ENCODE assay signal across 1 cellular context in the genomic region with DNA sequence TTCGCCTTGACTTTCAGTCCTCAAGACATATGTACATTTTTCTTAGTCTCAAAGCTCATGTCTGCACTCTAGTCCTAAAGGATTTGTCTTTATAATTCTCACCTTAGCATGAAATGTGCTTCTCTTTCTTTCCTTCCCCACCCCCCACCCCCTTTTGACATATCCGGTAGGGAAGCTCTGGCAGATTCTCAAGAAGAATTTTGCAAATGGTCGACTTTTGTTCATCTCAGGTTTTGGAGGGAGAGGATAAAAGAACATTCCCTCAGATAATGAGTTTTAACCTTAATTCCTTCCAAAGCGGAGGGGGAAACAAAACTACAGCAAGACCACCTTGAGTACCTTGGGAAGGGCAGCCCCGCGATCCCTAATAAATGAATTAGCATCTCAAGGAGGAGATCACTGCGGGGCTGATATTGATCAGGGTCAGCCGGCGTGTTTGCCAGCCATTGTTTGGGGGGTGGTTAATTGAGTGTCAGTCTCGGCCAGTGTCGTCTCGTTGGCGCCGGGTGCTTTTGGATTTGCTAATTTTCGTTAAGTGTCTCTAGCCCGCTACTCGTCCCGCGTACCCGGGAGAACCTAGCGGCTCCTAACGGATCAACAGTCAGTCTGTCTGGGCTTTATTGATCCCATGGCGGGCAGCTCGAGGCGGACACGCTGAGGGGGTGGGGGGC.
TF ChIP-seq lines count a peak whose summit lies in the region.

No MANE protein-coding gene starts in this region.

TF ChIP-seq in HEK293, 187 proteins besides CTCF, POLR2A, EP300 and RAD21 (continued from another document):
- TF ChIP-seq, protein P1, sequence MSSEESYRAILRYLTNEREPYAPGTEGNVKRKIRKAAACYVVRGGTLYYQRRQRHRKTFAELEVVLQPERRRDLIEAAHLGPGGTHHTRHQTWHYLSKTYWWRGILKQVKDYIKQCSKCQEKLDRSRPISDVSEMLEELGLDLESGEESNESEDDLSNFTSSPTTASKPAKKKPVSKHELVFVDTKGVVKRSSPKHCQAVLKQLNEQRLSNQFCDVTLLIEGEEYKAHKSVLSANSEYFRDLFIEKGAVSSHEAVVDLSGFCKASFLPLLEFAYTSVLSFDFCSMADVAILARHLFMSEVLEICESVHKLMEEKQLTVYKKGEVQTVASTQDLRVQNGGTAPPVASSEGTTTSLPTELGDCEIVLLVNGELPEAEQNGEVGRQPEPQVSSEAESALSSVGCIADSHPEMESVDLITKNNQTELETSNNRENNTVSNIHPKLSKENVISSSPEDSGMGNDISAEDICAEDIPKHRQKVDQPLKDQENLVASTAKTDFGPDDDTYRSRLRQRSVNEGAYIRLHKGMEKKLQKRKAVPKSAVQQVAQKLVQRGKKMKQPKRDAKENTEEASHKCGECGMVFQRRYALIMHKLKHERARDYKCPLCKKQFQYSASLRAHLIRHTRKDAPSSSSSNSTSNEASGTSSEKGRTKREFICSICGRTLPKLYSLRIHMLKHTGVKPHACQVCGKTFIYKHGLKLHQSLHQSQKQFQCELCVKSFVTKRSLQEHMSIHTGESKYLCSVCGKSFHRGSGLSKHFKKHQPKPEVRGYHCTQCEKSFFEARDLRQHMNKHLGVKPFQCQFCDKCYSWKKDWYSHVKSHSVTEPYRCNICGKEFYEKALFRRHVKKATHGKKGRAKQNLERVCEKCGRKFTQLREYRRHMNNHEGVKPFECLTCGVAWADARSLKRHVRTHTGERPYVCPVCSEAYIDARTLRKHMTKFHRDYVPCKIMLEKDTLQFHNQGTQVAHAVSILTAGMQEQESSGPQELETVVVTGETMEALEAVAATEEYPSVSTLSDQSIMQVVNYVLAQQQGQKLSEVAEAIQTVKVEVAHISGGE (tag by site-specific recombination; conservative IDR thresholded peaks at IDR 0.05; ENCODE audit: low read depth) = no peak
- no peak for TF ChIP-seq ZSCAN30 (tag by site-specific recombination; IDR thresholded peaks at IDR 0.05)
- no peak for TF ChIP-seq GLI4 (tag by site-specific recombination; IDR thresholded peaks at IDR 0.05)
- no peak for TF ChIP-seq ZNF202 (tag by site-specific recombination; IDR thresholded peaks at IDR 0.05; ENCODE audit: borderline replicate concordance)
- TF ChIP-seq ZNF645 (tag by site-specific recombination; IDR thresholded peaks at IDR 0.05) = no peak
- TF ChIP-seq ZNF621 (tag by site-specific recombination; IDR thresholded peaks at IDR 0.05) = no peak
- TF ChIP-seq ZBTB8A (tag by site-specific recombination; IDR thresholded peaks at IDR 0.05) = 0 out of 2 replicates have a peak, but pooled peaks have one; percentile 3
- no peak; the same call in 1 of the 2 replicates for TF ChIP-seq ZNF629 (tag by site-specific recombination; IDR thresholded peaks at IDR 0.05)
- TF ChIP-seq, protein P2, sequence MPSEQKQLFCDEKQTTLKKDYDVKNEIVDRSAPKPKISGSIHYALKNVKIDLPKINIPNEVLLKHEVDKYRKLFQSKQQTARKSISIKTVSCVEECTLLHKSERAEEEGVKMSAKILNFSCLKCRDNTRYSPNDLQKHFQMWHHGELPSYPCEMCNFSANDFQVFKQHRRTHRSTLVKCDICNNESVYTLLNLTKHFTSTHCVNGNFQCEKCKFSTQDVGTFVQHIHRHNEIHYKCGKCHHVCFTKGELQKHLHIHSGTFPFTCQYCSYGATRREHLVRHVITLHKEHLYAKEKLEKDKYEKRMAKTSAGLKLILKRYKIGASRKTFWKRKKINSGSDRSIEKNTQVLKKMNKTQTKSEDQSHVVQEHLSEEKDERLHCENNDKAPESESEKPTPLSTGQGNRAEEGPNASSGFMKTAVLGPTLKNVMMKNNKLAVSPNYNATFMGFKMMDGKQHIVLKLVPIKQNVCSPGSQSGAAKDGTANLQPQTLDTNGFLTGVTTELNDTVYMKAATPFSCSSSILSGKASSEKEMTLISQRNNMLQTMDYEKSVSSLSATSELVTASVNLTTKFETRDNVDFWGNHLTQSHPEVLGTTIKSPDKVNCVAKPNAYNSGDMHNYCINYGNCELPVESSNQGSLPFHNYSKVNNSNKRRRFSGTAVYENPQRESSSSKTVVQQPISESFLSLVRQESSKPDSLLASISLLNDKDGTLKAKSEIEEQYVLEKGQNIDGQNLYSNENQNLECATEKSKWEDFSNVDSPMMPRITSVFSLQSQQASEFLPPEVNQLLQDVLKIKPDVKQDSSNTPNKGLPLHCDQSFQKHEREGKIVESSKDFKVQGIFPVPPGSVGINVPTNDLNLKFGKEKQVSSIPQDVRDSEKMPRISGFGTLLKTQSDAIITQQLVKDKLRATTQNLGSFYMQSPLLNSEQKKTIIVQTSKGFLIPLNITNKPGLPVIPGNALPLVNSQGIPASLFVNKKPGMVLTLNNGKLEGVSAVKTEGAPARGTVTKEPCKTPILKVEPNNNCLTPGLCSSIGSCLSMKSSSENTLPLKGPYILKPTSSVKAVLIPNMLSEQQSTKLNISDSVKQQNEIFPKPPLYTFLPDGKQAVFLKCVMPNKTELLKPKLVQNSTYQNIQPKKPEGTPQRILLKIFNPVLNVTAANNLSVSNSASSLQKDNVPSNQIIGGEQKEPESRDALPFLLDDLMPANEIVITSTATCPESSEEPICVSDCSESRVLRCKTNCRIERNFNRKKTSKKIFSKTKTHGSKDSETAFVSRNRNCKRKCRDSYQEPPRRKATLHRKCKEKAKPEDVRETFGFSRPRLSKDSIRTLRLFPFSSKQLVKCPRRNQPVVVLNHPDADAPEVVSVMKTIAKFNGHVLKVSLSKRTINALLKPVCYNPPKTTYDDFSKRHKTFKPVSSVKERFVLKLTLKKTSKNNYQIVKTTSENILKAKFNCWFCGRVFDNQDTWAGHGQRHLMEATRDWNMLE (tag by site-specific recombination; conservative IDR thresholded peaks at IDR 0.05; ENCODE audit: low read depth) = no peak
- no peak for TF ChIP-seq PRDM2 (tag by site-specific recombination; IDR thresholded peaks at IDR 0.05; ENCODE audit: borderline replicate concordance)
- no peak for TF ChIP-seq ZNF664 (tag by site-specific recombination; IDR thresholded peaks at IDR 0.05)
- no peak for TF ChIP-seq ZNF426 (tag by site-specific recombination; IDR thresholded peaks at IDR 0.05)
- TF ChIP-seq ZNF366 (tag by site-specific recombination; conservative IDR thresholded peaks at IDR 0.05) = no peak
- no peak for TF ChIP-seq ZNF777 (tag by site-specific recombination; IDR thresholded peaks at IDR 0.05; ENCODE audit: borderline replicate concordance)
- TF ChIP-seq ZNF26 (tag by site-specific recombination; IDR thresholded peaks at IDR 0.05) = no peak
- TF ChIP-seq MYNN (tag by site-specific recombination; IDR thresholded peaks at IDR 0.05; ENCODE audit: borderline replicate concordance) = no peak
